8 cellular contexts compared by ENCODE assay signal in the genomic region with DNA sequence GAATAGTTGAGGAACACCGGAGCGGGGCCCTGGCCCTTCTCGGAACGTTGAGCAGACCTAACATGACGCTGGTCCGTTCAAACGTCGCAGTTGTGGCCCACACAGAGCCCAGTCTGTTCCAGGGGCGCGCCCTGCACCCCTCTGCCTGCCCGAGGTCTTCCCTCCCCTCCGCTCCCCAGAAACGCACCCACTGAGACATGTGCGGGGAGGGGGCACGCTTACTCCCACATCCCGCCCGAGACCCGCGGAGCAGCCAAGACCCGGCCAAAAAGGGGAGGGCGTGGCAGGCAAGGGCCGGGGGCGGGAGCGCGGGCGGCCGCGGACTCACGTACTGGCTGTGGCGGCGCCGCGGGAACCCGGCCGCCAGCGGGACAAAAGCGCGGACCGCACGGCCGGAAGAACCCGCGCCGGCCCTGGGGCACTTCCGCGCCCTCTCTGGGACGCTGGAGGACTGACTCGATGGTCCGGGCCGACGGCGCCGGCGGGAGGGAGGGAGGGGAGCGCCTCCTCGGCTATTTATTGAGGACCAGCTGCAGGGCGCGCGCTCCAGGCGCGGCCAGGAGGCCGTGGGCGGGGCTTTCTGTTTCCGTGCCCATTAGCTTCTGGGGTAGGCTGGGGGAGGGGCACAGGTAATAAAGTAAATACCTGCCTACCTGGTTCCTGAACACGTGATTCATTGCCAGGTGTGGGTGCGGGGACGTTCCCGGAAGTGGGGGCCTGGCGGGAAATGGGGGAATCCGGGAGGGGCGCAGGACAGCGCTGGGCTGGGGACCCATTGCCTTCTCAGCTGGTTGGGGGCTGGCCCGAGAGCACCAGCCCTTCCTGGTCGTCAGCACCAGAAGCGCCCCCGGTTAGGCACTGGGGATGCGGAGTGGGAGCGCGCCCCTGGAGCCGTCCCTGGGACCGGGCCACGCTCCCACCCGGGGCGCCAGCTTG. TPM values are rescaled to one million over a fixed set of nuclear protein-coding genes. Genes with fewer than 3 reads are reported as not detected.
DNase-seq lines count a peak whose midpoint lies in the region; ATAC-seq and TF ChIP-seq lines count a peak whose summit lies in the region.

A gene (minus strand): TSS at position 390 of the 936 bp plus-strand sequence. CDS start 57 bp downstream, at position 333.

- no peaks in the 10 kb centered on the region for H3K36me3 ChIP-seq in thoracic aorta

- H3K4me3 ChIP-seq in thoracic aorta = peak within 1 kb of the TSS; percentile 80

- H3K9me3 Mint-ChIP-seq in activated naive CD4-positive, alpha-beta T cell treated with anti-CD3 and anti-CD28 coated beads, Interleukin-2, amount 50 U/mL, for 72 hours = no peaks in the 10 kb centered on the region
- H3K9me3 Mint-ChIP-seq in glutamatergic neuron (ENCODE audit: unreplicated experiment) = no peaks in the 10 kb centered on the region
- peaks cover under 1% of the 10 kb centered on the region for H3K9me3 Mint-ChIP-seq in osteocyte (ENCODE audit: unreplicated experiment)

- H3K27ac Mint-ChIP-seq in activated naive CD4-positive, alpha-beta T cell treated with anti-CD3 and anti-CD28 coated beads, Interleukin-2, amount 50 U/mL, for 72 hours = peak within 1 kb of the TSS; percentile 88 to 96
- H3K27ac Mint-ChIP-seq in glutamatergic neuron (ENCODE audit: unreplicated experiment) = peak within 1 kb of the TSS; percentile 81
- H3K27ac Mint-ChIP-seq in osteocyte (ENCODE audit: unreplicated experiment) = peak within 1 kb of the TSS; percentile 86

- ATAC-seq in HG02610 (IDR thresholded peaks at IDR 0.05; ENCODE audit: unreplicated experiment) (peak; percentile 90), thoracic aorta (ENCODE audit: insufficient number of reproducible peaks, low FRiP score, low read depth) (peak; percentile 81)
- ATAC-seq in activated naive CD4-positive, alpha-beta T cell treated with anti-CD3 and anti-CD28 coated beads, Interleukin-2, amount 50 U/mL, for 72 hours = peak; percentile 87 to 90

- H3K4me1 Mint-ChIP-seq in glutamatergic neuron (ENCODE audit: low read depth, unreplicated experiment) (peaks cover 4% of the 10 kb centered on the region), osteocyte (ENCODE audit: unreplicated experiment) (peaks cover 9% of the 10 kb centered on the region)

- no peaks in the 10 kb centered on the region for H3K27me3 ChIP-seq in thoracic aorta (replicated peaks; ENCODE audit: insufficient read depth)

- peak; percentile 91 for DNase-seq in GM10266 (ENCODE audit: extremely low spot score)
- DNase-seq in NCI-H1092 (lab: John Stamatoyannopoulos, UW) = peak; percentile 74
- peak; percentile 79 for DNase-seq in SKM-1 (lab: John Stamatoyannopoulos, UW; ENCODE audit: unreplicated experiment)
- DNase-seq in activated naive CD4-positive, alpha-beta T cell treated with anti-CD3 and anti-CD28 coated beads, Interleukin-2, amount 50 U/mL, for 72 hours (ENCODE audit: low spot score in 2 of 2) = peak; percentile 82 to 94
- peak; percentile 95 for DNase-seq in glutamatergic neuron
- peak; percentile 95 for DNase-seq in osteocyte (ENCODE audit: extremely low spot score, unreplicated experiment)
- peak; percentile 36 for DNase-seq in thoracic aorta (ENCODE audit: low spot score)

- H3K9me3 ChIP-seq in thoracic aorta = no peaks in the 10 kb centered on the region

- H3K4me3 Mint-ChIP-seq in glutamatergic neuron (ENCODE audit: unreplicated experiment) (peak within 1 kb of the TSS; percentile 94), osteocyte (ENCODE audit: unreplicated experiment) (peak within 1 kb of the TSS; percentile 85)

- no peak for TF ChIP-seq CTCF in GM10266 (IDR thresholded peaks at IDR 0.05; ENCODE audit: control insufficient read depth, insufficient read depth, low read depth, missing control alignments)
- no peak for TF ChIP-seq CTCF in glutamatergic neuron (IDR thresholded peaks at IDR 0.05; ENCODE audit: partially characterized antibody, unreplicated experiment)
- TF ChIP-seq CTCF in osteocyte (IDR thresholded peaks at IDR 0.05) = no peak
- no peak for TF ChIP-seq CTCF in thoracic aorta (IDR thresholded peaks at IDR 0.05)

- H3K36me3 Mint-ChIP-seq in activated naive CD4-positive, alpha-beta T cell treated with anti-CD3 and anti-CD28 coated beads, Interleukin-2, amount 50 U/mL, for 72 hours = peaks cover under 1 to 21% of the 10 kb centered on the region in 2 donors
- no peaks in the 10 kb centered on the region for H3K36me3 Mint-ChIP-seq in glutamatergic neuron (ENCODE audit: unreplicated experiment)
- H3K36me3 Mint-ChIP-seq in osteocyte (ENCODE audit: unreplicated experiment) = peaks cover 12% of the 10 kb centered on the region

- H3K27ac ChIP-seq in thoracic aorta = peak within 1 kb of the TSS; percentile 66 to 81

- peaks cover 3% of the 10 kb centered on the region for H3K27me3 Mint-ChIP-seq in glutamatergic neuron (ENCODE audit: unreplicated experiment)
- H3K27me3 Mint-ChIP-seq in osteocyte (ENCODE audit: unreplicated experiment) = no peaks in the 10 kb centered on the region

- H3K4me1 ChIP-seq in thoracic aorta (ENCODE audit: control insufficient read depth in 1 of 2, low read depth in 2 of 2) = peaks cover 8% of the 10 kb centered on the region in 2 donors

RNA-seq across cellular contexts. Expression of the gene that starts here (rescaled TPM):
- total RNA-seq in activated naive CD4-positive, alpha-beta T cell treated with anti-CD3 and anti-CD28 coated beads, Interleukin-2, amount 50 U/mL, for 72 hours = 10 to 100 TPM; 13.5 to 27.9 TPM
- total RNA-seq in glutamatergic neuron (ENCODE audit: unreplicated experiment) (27.0 TPM), osteocyte (21.7 and 22.2 TPM in 2 replicates), thoracic aorta (10 to 100 TPM; 12.2 to 19.0 TPM)

Comparison
In these comparisons a context has a peak if more than half of its experiments do, and no peak if none do; other contexts are left out.
1. Peak in every context shown above with its lines: DNase-seq, ATAC-seq, H3K4me3 ChIP-seq and H3K27ac ChIP-seq.
2. DNase-seq: peak in every context shown above with its lines; median percentile 95 in glutamatergic neuron; 95 in osteocyte; 91 in GM10266; 88 in activated naive CD4-positive, alpha-beta T cell treated with anti-CD3 and anti-CD28 coated beads, Interleukin-2, amount 50 U/mL, for 72 hours; 79 in SKM-1; 74 in NCI-H1092; 36 in thoracic aorta.